15 cellular contexts compared by ENCODE assay signal in genomic region chr3:62554264-62554799, GRCh38.
DNase-seq lines count a peak whose midpoint lies in the region; ATAC-seq, FAIRE-seq and TF ChIP-seq lines count a peak whose summit lies in the region.
"Had no signal": no experiment of that assay in that cellular context is flagged by ENCODE, and none has a peak within 500 bp of the region (broad histone marks: within the 10 kb centered on the region; RNA-seq: fewer than 3 reads in every experiment).

No MANE protein-coding gene starts in this region.

- intact Hi-C loops in Right ventricle myocardium inferior (cut with DNase I) = no loop called here
- intact Hi-C loops in endothelial cell of umbilical vein (cut with micrococcal nuclease) = no loop called here
- intact Hi-C loops in kidney (cut with DNase I) = no loop called here

- H3K27ac ChIP-seq in cardiac muscle cell (no peak overlapping the region), endothelial cell of umbilical vein (ENCODE audit: insufficient read depth, low read depth, low read length) (no peak overlapping the region), kidney (ENCODE audit: low read depth in 2 of 2, low read length in 2 of 2) (no peak overlapping the region)
- H3K27ac ChIP-seq: ovary, SJCRH30 had no signal

- no peak overlapping the region for H2AFZ ChIP-seq in endothelial cell of umbilical vein (ENCODE audit: low read depth, low read length)

- no TSS peak for BruUV-seq in endothelial cell of umbilical vein (replicated peaks; lab: Mats Ljungman, UMichigan)

- dilution Hi-C loops in endothelial cell of umbilical vein (cut with MboI; ENCODE audit: extremely low pct_ligation_motif_present, low sequenced_read_pairs) = no loop called here

- H3K9me3 ChIP-seq in cardiac muscle cell (ENCODE audit: low read depth) (no peaks in the 10 kb centered on the region), endothelial cell of umbilical vein (replicated peaks; ENCODE audit: control insufficient read depth, insufficient read depth, low read length) (no peaks in the 10 kb centered on the region), kidney (ENCODE audit: control insufficient read depth in 1 of 2, low read length in 2 of 2) (no peaks in the 10 kb centered on the region)
- H3K9me3 ChIP-seq: ovary, SJCRH30 had no signal

- H3K27me3 ChIP-seq in cardiac muscle cell = no peaks in the 10 kb centered on the region
- H3K27me3 ChIP-seq in endothelial cell of umbilical vein (ENCODE audit: control insufficient read depth in 2 of 2, insufficient read depth in 2 of 2, low read length in 2 of 2) = peaks cover 3 to 4% of the 10 kb centered on the region in 2 experiments
- H3K27me3 ChIP-seq: ovary, SJCRH30 had no signal

- TF ChIP-seq POLR2A in endothelial cell of umbilical vein (IDR thresholded peaks at IDR 0.05; ENCODE audit: low read depth, low read length) = no peak

- no peak overlapping the region for H3K4me2 ChIP-seq in endothelial cell of umbilical vein (ENCODE audit: insufficient read depth, low read length)

- FAIRE-seq in endothelial cell of umbilical vein (lab: Jason Lieb, UNC) (no peak), kidney (lab: Jason Lieb, UNC) (no peak)

- H3K4me1 ChIP-seq in cardiac muscle cell (ENCODE audit: low read depth) (no peaks in the 10 kb centered on the region), endothelial cell of umbilical vein (ENCODE audit: control insufficient read depth, extremely low read depth, insufficient read depth, low read length) (no peaks in the 10 kb centered on the region), kidney (ENCODE audit: control insufficient read depth in 1 of 2, insufficient read depth in 1 of 2, low read depth in 1 of 2, low read length in 2 of 2) (no peaks in the 10 kb centered on the region)
- H3K4me1 ChIP-seq: SJCRH30 had no signal

- H3K9ac ChIP-seq in endothelial cell of umbilical vein (replicated peaks; ENCODE audit: extremely low read depth, insufficient read depth, low read length) (no peak overlapping the region), kidney (ENCODE audit: low read length in 2 of 2) (no peak overlapping the region)

- no peak for ATAC-seq in Right ventricle myocardium inferior
- no peak for ATAC-seq in HG03108 (IDR thresholded peaks at IDR 0.05; ENCODE audit: unreplicated experiment)
- ATAC-seq: CD8-positive, alpha-beta T cell; effector memory CD8-positive, alpha-beta T cell had no signal

- H3K36me3 ChIP-seq in cardiac muscle cell (peaks cover 9% of the 10 kb centered on the region), endothelial cell of umbilical vein (ENCODE audit: control insufficient read depth in 2 of 2, extremely low read depth in 1 of 2, insufficient read depth in 2 of 2, low read length in 2 of 2) (no peaks in the 10 kb centered on the region), kidney (ENCODE audit: control insufficient read depth in 1 of 2, insufficient read depth in 2 of 2, low read length in 2 of 2) (no peaks in the 10 kb centered on the region)
- H3K36me3 ChIP-seq: ovary, SJCRH30 had no signal

- POLR2A ChIA-PET in endothelial cell of umbilical vein (lab: Charles Lee) = no interaction called here

- H3K4me3 ChIP-seq in cardiac muscle cell (no peak overlapping the region), endothelial cell of umbilical vein (replicated peaks in 1 of 3; ENCODE audit: insufficient read depth in 1 of 3, low read depth in 1 of 3, low read length in 3 of 3) (no peak overlapping the region), kidney (ENCODE audit: low read length in 2 of 2) (no peak overlapping the region)
- H3K4me3 ChIP-seq: ovary, SJCRH30 had no signal

- CTCF ChIA-PET in endothelial cell of umbilical vein (lab: Charles Lee) = interaction anchor here (0.7 to 2.1 kb wide), 8 partner anchors 9 to 352 kb away, joined by 3 to 8 read pairs (median 3); no protein-coding TSS in a partner anchor

- peak; percentile 28 for TF ChIP-seq CTCF in cardiac muscle cell (IDR thresholded peaks at IDR 0.05; ENCODE audit: low read depth, low read length)
- peak; percentile 8 to 31 for TF ChIP-seq CTCF in endothelial cell of umbilical vein (IDR thresholded peaks at IDR 0.05; ENCODE audit: extremely low read depth in 1 of 2, insufficient read depth in 1 of 2, low read depth in 1 of 2, low read length in 2 of 2)
- TF ChIP-seq CTCF in kidney (IDR thresholded peaks at IDR 0.05; ENCODE audit: borderline replicate concordance, extremely low read depth, insufficient read depth) = no peak

- H3K9me1 ChIP-seq in endothelial cell of umbilical vein (replicated peaks; ENCODE audit: control insufficient read depth, extremely low read depth, insufficient read depth, low read length) = no peaks in the 10 kb centered on the region

- H3K79me2 ChIP-seq in endothelial cell of umbilical vein (ENCODE audit: control insufficient read depth, insufficient read depth, low read length) = no peaks in the 10 kb centered on the region

- no peaks in the 10 kb centered on the region for H4K20me1 ChIP-seq in endothelial cell of umbilical vein (replicated peaks; ENCODE audit: control insufficient read depth, extremely low read depth, insufficient read depth, low read length)

- DNase-seq in cardiac muscle cell (ENCODE audit: low read depth in 1 of 2, low spot score in 1 of 2) (peak in 1 of 2 donors; percentile 8), Right ventricle myocardium inferior (ENCODE audit: missing footprints) (no peak), NCI-H69 (lab: John Stamatoyannopoulos, UW) (peak; percentile 5), endothelial cell of umbilical vein (ENCODE audit: low read depth, low spot score) (no peak), middle frontal gyrus (ENCODE audit: extremely low spot score, low spot score) (no peak), cerebellum (ENCODE audit: low spot score) (no peak), kidney (no peak)
- DNase-seq: activated CD4-positive, alpha-beta T cell treated with anti-CD3 and anti-CD28 coated beads, Interleukin-2, amount 10 ng/mL, durations not matched to agents 7 days and 5 days; activated naive CD4-positive, alpha-beta T cell treated with anti-CD3 and anti-CD28 coated beads, Interleukin-2, amount 50 U/mL, for 16 hours; CD8-positive, alpha-beta T cell; effector memory CD8-positive, alpha-beta T cell; NCI-H187; ovary; SJCRH30 had no signal

TF ChIP-seq in endothelial cell of umbilical vein, 7 proteins besides CTCF, POLR2A, EP300 and RAD21:
- TF ChIP-seq POLR2AphosphoS5 (IDR thresholded peaks at IDR 0.05; ENCODE audit: insufficient read depth, low read depth, low read length) = no peak
- no peak for TF ChIP-seq FOS (IDR thresholded peaks at IDR 0.05; ENCODE audit: borderline replicate concordance, insufficient read depth, low read length)
- no peak for TF ChIP-seq EZH2 (IDR thresholded peaks at IDR 0.05; ENCODE audit: borderline replicate concordance, low read depth, low read length, severe bottlenecking)
- TF ChIP-seq MYC (IDR thresholded peaks at IDR 0.05; ENCODE audit: low read depth, low read length) = no peak
- no peak for TF ChIP-seq JUN (IDR thresholded peaks at IDR 0.05; ENCODE audit: borderline replicate concordance, insufficient read depth, insufficient read length, low read depth)
- no peak for TF ChIP-seq GATA2 (IDR thresholded peaks at IDR 0.05; ENCODE audit: insufficient read depth, insufficient read length, low read depth, low read length)
- TF ChIP-seq, protein P1, sequence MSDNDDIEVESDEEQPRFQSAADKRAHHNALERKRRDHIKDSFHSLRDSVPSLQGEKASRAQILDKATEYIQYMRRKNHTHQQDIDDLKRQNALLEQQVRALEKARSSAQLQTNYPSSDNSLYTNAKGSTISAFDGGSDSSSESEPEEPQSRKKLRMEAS (IDR thresholded peaks at IDR 0.05; ENCODE audit: insufficient read depth, insufficient read length) = no peak
